In the genomic region with DNA sequence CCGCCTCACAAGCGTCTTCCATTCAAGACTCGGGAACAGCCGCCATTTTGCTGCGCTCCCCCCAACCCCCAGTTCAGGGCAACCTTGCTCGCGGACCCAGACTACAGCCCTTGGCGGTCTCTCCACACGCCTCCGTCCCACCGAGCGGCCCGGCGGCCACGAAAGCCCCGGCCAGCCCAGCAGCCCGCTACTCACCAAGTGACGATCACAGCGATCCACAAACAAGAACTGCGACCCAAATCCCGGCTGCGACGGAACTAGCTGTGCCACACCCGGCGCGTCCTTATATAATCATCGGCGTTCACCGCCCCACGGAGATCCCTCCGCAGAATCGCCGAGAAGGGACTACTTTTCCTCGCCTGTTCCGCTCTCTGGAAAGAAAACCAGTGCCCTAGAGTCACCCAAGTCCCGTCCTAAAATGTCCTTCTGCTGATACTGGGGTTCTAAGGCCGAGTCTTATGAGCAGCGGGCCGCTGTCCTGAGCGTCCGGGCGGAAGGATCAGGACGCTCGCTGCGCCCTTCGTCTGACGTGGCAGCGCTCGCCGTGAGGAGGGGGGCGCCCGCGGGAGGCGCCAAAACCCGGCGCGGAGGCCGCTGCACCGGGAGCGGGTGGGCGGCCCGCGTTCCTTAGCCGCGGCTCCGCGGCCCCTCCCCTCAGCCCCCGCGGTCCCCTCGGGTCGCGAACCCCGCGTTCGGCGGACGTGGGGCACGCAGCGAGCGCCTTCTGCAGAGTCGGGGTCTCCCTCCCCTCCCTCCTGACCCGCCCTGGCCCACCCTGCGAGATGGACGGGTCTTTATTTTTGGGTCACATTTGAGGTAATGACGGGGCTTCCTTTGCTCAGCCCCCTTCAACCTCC, we compare ENCODE assay signal across 1 cellular context.
TF ChIP-seq lines count a peak whose summit lies in the region.

A gene (minus strand): TSS at position 259 of the 857 bp plus-strand sequence. CDS start 879 bp downstream, outside the sequence.

TF ChIP-seq in HEK293, 187 proteins besides CTCF, POLR2A, EP300 and RAD21 (continued from another document and continues in another):
- TF ChIP-seq KLF16 (tag by site-specific recombination; IDR thresholded peaks at IDR 0.05) = peak; percentile 99
- TF ChIP-seq, protein P1, sequence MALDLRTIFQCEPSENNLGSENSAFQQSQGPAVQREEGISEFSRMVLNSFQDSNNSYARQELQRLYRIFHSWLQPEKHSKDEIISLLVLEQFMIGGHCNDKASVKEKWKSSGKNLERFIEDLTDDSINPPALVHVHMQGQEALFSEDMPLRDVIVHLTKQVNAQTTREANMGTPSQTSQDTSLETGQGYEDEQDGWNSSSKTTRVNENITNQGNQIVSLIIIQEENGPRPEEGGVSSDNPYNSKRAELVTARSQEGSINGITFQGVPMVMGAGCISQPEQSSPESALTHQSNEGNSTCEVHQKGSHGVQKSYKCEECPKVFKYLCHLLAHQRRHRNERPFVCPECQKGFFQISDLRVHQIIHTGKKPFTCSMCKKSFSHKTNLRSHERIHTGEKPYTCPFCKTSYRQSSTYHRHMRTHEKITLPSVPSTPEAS (tag by site-specific recombination; IDR thresholded peaks at IDR 0.05) = peak; percentile 81
- TF ChIP-seq ZNF391 (tag by site-specific recombination; IDR thresholded peaks at IDR 0.05; ENCODE audit: borderline replicate concordance, low read depth) = no peak; the same call in none of the 2 replicates
- TF ChIP-seq ZNF114 (tag by site-specific recombination; IDR thresholded peaks at IDR 0.05) = no peak
- TF ChIP-seq ZBTB21 (tag by site-specific recombination; IDR thresholded peaks at IDR 0.05) = peak; percentile 96
- no peak for TF ChIP-seq ZNF354C (tag by site-specific recombination; IDR thresholded peaks at IDR 0.05; ENCODE audit: borderline replicate concordance, low read depth)
- TF ChIP-seq, protein P2, sequence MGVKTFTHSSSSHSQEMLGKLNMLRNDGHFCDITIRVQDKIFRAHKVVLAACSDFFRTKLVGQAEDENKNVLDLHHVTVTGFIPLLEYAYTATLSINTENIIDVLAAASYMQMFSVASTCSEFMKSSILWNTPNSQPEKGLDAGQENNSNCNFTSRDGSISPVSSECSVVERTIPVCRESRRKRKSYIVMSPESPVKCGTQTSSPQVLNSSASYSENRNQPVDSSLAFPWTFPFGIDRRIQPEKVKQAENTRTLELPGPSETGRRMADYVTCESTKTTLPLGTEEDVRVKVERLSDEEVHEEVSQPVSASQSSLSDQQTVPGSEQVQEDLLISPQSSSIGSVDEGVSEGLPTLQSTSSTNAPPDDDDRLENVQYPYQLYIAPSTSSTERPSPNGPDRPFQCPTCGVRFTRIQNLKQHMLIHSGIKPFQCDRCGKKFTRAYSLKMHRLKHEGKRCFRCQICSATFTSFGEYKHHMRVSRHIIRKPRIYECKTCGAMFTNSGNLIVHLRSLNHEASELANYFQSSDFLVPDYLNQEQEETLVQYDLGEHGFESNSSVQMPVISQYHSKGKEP (tag by site-specific recombination; IDR thresholded peaks at IDR 0.05) = peak; percentile 91
- TF ChIP-seq, protein P3, sequence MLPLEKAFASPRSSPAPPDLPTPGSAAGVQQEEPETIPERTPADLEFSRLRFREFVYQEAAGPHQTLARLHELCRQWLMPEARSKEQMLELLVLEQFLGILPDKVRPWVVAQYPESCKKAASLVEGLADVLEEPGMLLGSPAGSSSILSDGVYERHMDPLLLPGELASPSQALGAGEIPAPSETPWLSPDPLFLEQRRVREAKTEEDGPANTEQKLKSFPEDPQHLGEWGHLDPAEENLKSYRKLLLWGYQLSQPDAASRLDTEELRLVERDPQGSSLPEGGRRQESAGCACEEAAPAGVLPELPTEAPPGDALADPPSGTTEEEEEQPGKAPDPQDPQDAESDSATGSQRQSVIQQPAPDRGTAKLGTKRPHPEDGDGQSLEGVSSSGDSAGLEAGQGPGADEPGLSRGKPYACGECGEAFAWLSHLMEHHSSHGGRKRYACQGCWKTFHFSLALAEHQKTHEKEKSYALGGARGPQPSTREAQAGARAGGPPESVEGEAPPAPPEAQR (tag by site-specific recombination; IDR thresholded peaks at IDR 0.05) = peak; percentile 99
- TF ChIP-seq ZNF626 (tag by site-specific recombination; IDR thresholded peaks at IDR 0.05) = no peak
- TF ChIP-seq ZNF202 (tag by site-specific recombination; IDR thresholded peaks at IDR 0.05; ENCODE audit: borderline replicate concordance) = no peak
- TF ChIP-seq OVOL3 (tag by site-specific recombination; IDR thresholded peaks at IDR 0.05) = peak; percentile 94
- TF ChIP-seq ZNF530 (tag by site-specific recombination; IDR thresholded peaks at IDR 0.05; ENCODE audit: low read depth) = no peak
- TF ChIP-seq PRDM1 (tag by site-specific recombination; IDR thresholded peaks at IDR 0.05) = no peak
- TF ChIP-seq ZFP3 (tag by site-specific recombination; IDR thresholded peaks at IDR 0.05; ENCODE audit: low read depth) = no peak
- TF ChIP-seq ZNF791 (tag by site-specific recombination; IDR thresholded peaks at IDR 0.05) = no peak
- peak; percentile 43; the same call in 1 of the 2 replicates for TF ChIP-seq ZNF121 (tag by site-specific recombination; IDR thresholded peaks at IDR 0.05)
- no peak for TF ChIP-seq ZNF132 (tag by site-specific recombination; IDR thresholded peaks at IDR 0.05; ENCODE audit: borderline replicate concordance)
- TF ChIP-seq ZNF768 (tag by site-specific recombination; IDR thresholded peaks at IDR 0.05) = peak; percentile 40; the same call in 1 of the 2 replicates
- TF ChIP-seq, protein P4, sequence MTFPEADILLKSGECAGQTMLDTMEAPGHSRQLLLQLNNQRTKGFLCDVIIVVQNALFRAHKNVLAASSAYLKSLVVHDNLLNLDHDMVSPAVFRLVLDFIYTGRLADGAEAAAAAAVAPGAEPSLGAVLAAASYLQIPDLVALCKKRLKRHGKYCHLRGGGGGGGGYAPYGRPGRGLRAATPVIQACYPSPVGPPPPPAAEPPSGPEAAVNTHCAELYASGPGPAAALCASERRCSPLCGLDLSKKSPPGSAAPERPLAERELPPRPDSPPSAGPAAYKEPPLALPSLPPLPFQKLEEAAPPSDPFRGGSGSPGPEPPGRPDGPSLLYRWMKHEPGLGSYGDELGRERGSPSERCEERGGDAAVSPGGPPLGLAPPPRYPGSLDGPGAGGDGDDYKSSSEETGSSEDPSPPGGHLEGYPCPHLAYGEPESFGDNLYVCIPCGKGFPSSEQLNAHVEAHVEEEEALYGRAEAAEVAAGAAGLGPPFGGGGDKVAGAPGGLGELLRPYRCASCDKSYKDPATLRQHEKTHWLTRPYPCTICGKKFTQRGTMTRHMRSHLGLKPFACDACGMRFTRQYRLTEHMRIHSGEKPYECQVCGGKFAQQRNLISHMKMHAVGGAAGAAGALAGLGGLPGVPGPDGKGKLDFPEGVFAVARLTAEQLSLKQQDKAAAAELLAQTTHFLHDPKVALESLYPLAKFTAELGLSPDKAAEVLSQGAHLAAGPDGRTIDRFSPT (tag by site-specific recombination; IDR thresholded peaks at IDR 0.05) = peak; percentile 99
- TF ChIP-seq ZBTB1 (tag by site-specific recombination; IDR thresholded peaks at IDR 0.05) = no peak
- no peak; the same call in 1 of the 2 replicates for TF ChIP-seq GLI2 (tag by site-specific recombination; IDR thresholded peaks at IDR 0.05; ENCODE audit: borderline replicate concordance, low read depth)
- TF ChIP-seq ZNF510 (tag by site-specific recombination; IDR thresholded peaks at IDR 0.05; ENCODE audit: insufficient replicate concordance) = peak; percentile 23
- TF ChIP-seq, protein P5, sequence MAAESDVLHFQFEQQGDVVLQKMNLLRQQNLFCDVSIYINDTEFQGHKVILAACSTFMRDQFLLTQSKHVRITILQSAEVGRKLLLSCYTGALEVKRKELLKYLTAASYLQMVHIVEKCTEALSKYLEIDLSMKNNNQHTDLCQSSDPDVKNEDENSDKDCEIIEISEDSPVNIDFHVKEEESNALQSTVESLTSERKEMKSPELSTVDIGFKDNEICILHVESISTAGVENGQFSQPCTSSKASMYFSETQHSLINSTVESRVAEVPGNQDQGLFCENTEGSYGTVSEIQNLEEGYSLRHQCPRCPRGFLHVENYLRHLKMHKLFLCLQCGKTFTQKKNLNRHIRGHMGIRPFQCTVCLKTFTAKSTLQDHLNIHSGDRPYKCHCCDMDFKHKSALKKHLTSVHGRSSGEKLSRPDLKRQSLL (tag by site-specific recombination; IDR thresholded peaks at IDR 0.05) = peak; percentile 30; the same call in 1 of the 2 replicates
- peak; percentile 98 for TF ChIP-seq ZNF501 (tag by site-specific recombination; IDR thresholded peaks at IDR 0.05)
- 0 out of 2 replicates have a peak, but pooled peaks have one; percentile 42 for TF ChIP-seq ZNF366 (tag by site-specific recombination; conservative IDR thresholded peaks at IDR 0.05)
- TF ChIP-seq, protein P6, sequence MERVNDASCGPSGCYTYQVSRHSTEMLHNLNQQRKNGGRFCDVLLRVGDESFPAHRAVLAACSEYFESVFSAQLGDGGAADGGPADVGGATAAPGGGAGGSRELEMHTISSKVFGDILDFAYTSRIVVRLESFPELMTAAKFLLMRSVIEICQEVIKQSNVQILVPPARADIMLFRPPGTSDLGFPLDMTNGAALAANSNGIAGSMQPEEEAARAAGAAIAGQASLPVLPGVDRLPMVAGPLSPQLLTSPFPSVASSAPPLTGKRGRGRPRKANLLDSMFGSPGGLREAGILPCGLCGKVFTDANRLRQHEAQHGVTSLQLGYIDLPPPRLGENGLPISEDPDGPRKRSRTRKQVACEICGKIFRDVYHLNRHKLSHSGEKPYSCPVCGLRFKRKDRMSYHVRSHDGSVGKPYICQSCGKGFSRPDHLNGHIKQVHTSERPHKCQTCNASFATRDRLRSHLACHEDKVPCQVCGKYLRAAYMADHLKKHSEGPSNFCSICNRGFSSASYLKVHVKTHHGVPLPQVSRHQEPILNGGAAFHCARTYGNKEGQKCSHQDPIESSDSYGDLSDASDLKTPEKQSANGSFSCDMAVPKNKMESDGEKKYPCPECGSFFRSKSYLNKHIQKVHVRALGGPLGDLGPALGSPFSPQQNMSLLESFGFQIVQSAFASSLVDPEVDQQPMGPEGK (tag by site-specific recombination; IDR thresholded peaks at IDR 0.05) = peak; percentile 91
- peak; percentile 99 for TF ChIP-seq ZNF24 (tag by site-specific recombination; IDR thresholded peaks at IDR 0.05)
- no peak for TF ChIP-seq BCL11B (tag by site-specific recombination; IDR thresholded peaks at IDR 0.05; ENCODE audit: low read depth)
- TF ChIP-seq, protein P7, sequence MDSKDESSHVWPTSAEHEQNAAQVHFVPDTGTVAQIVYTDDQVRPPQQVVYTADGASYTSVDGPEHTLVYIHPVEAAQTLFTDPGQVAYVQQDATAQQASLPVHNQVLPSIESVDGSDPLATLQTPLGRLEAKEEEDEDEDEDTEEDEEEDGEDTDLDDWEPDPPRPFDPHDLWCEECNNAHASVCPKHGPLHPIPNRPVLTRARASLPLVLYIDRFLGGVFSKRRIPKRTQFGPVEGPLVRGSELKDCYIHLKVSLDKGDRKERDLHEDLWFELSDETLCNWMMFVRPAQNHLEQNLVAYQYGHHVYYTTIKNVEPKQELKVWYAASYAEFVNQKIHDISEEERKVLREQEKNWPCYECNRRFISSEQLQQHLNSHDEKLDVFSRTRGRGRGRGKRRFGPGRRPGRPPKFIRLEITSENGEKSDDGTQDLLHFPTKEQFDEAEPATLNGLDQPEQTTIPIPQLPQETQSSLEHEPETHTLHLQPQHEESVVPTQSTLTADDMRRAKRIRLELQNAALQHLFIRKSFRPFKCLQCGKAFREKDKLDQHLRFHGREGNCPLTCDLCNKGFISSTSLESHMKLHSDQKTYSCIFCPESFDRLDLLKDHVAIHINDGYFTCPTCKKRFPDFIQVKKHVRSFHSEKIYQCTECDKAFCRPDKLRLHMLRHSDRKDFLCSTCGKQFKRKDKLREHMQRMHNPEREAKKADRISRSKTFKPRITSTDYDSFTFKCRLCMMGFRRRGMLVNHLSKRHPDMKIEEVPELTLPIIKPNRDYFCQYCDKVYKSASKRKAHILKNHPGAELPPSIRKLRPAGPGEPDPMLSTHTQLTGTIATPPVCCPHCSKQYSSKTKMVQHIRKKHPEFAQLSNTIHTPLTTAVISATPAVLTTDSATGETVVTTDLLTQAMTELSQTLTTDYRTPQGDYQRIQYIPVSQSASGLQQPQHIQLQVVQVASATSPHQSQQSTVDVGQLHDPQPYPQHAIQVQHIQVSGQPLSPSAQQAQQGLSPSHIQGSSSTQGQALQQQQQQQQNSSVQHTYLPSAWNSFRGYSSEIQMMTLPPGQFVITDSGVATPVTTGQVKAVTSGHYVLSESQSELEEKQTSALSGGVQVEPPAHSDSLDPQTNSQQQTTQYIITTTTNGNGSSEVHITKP (tag by site-specific recombination; IDR thresholded peaks at IDR 0.05) = peak; percentile 69
- TF ChIP-seq ZNF311 (tag by site-specific recombination; IDR thresholded peaks at IDR 0.05; ENCODE audit: borderline replicate concordance) = no peak
- TF ChIP-seq ZNF416 (tag by site-specific recombination; IDR thresholded peaks at IDR 0.05) = 0 out of 2 replicates have a peak, but pooled peaks have one; percentile 35
- TF ChIP-seq, protein P8, sequence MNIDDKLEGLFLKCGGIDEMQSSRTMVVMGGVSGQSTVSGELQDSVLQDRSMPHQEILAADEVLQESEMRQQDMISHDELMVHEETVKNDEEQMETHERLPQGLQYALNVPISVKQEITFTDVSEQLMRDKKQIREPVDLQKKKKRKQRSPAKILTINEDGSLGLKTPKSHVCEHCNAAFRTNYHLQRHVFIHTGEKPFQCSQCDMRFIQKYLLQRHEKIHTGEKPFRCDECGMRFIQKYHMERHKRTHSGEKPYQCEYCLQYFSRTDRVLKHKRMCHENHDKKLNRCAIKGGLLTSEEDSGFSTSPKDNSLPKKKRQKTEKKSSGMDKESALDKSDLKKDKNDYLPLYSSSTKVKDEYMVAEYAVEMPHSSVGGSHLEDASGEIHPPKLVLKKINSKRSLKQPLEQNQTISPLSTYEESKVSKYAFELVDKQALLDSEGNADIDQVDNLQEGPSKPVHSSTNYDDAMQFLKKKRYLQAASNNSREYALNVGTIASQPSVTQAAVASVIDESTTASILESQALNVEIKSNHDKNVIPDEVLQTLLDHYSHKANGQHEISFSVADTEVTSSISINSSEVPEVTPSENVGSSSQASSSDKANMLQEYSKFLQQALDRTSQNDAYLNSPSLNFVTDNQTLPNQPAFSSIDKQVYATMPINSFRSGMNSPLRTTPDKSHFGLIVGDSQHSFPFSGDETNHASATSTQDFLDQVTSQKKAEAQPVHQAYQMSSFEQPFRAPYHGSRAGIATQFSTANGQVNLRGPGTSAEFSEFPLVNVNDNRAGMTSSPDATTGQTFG (tag by site-specific recombination; IDR thresholded peaks at IDR 0.05; ENCODE audit: borderline replicate concordance) = peak; percentile 99
- no peak for TF ChIP-seq ZNF621 (tag by site-specific recombination; IDR thresholded peaks at IDR 0.05)
- TF ChIP-seq ZNF600 (tag by site-specific recombination; IDR thresholded peaks at IDR 0.05) = peak; percentile 74; the same call in 1 of the 2 replicates
- TF ChIP-seq ZNF23 (tag by site-specific recombination; IDR thresholded peaks at IDR 0.05; ENCODE audit: borderline replicate concordance) = no peak
